ENCODE assay signal across 16 cellular contexts in the genomic region with DNA sequence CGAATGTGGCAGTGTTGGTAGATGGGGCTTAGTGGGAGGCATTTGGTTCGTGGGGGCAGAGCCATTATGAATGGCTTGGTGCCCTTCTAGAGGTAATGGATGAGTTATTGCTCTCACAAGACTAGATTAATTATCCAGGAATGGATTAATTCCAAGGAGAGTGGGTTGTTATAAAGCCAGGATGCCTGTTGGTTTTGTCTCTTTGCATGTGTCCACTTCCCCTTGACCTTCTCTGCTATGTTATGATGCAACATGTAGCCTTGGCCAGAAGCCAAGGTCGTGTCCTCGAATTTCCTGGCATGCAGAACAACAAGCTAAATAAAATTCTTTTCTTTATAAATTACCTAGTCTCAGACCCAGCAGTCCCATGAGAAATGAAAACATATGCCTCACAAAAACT.
DNase-seq lines count a peak whose midpoint lies in the region; ATAC-seq and TF ChIP-seq lines count a peak whose summit lies in the region.
"Had no signal": no experiment of that assay in that cellular context is flagged by ENCODE, and none has a peak within 500 bp of the region (broad histone marks: within the 10 kb centered on the region; RNA-seq: fewer than 3 reads in every experiment).

No MANE protein-coding gene starts in this region.

- no peak overlapping the region for H3K4me3 ChIP-seq in colonic mucosa
- H3K4me3 ChIP-seq in thyroid gland (replicated peaks in 1 of 3) = no peak overlapping the region
- H3K4me3 ChIP-seq: SK-N-MC, skin epidermis, upper lobe of left lung had no signal

- intact Hi-C loops in colonic mucosa (cut with DNase I) = no loop called here
- intact Hi-C loops in thyroid gland (cut with DNase I) = no loop called here

- H3K27me3 Mint-ChIP-seq in stimulated activated naive B cell treated with anti-CD40 and anti-IgM and Interleukin-4, amounts not matched to agents 10 μg/mL and 1 μg/mL and 100 μg/mL, for 72 hours = no peaks in the 10 kb centered on the region
- H3K27me3 Mint-ChIP-seq: activated CD4-positive, alpha-beta T cell treated with anti-CD3 and anti-CD28 coated beads, Interleukin-2, amount 10 ng/mL, durations not matched to agents 24 days and 14 days had no signal

- no peak overlapping the region for H3K9ac ChIP-seq in colonic mucosa (ENCODE audit: low read depth in 2 of 2, low read length in 2 of 2)

- H3K36me3 ChIP-seq in colonic mucosa (no peaks in the 10 kb centered on the region), thyroid gland (no peaks in the 10 kb centered on the region)
- H3K36me3 ChIP-seq: upper lobe of left lung had no signal

- ATAC-seq in left lobe of liver = peak; percentile 75
- ATAC-seq in GM18520 (IDR thresholded peaks at IDR 0.05; ENCODE audit: unreplicated experiment) = no peak
- ATAC-seq in stimulated activated naive B cell treated with anti-CD40 and anti-IgM and Interleukin-4, amounts not matched to agents 10 μg/mL and 1 μg/mL and 100 μg/mL, for 72 hours (replicated peaks) = no peak

- WGBS in thyroid gland, 2 donors = 10 to 15% methylated on average over 4 of the region's 4 CpGs

- H3K4me3 Mint-ChIP-seq in stimulated activated naive B cell treated with anti-CD40 and anti-IgM and Interleukin-4, amounts not matched to agents 10 μg/mL and 1 μg/mL and 100 μg/mL, for 72 hours = no peak overlapping the region
- H3K4me3 Mint-ChIP-seq: activated CD4-positive, alpha-beta T cell treated with anti-CD3 and anti-CD28 coated beads, Interleukin-2, amount 10 ng/mL, durations not matched to agents 24 days and 14 days had no signal

- DNase-seq in NCI-H82 (lab: John Stamatoyannopoulos, UW) (peak; percentile 39), NCI-H82 treated with DMSO at 0.1 percent for 48 hours (lab: John Stamatoyannopoulos, UW; ENCODE audit: unreplicated experiment) (no peak), colonic mucosa (peak; percentile 18), left lobe of liver (ENCODE audit: low spot score) (peak; percentile 81), thyroid gland (peak; percentile 83 to 84), GOT3 (lab: John Stamatoyannopoulos, UW) (no peak)
- DNase-seq in stimulated activated naive B cell treated with anti-CD40 and anti-IgM and Interleukin-4, amounts not matched to agents 10 μg/mL and 1 μg/mL and 100 μg/mL, for 72 hours = no peak
- DNase-seq: activated CD4-positive, alpha-beta T cell treated with anti-CD3 and anti-CD28 coated beads, Interleukin-2, amount 10 ng/mL, durations not matched to agents 24 days and 14 days; activated gamma-delta T cell treated with Interleukin-2 at 50 U/mL for 16 hours; cortex of kidney; head of caudate nucleus; NCI-H510A had no signal

- no peak overlapping the region for H3K27ac Mint-ChIP-seq in stimulated activated naive B cell treated with anti-CD40 and anti-IgM and Interleukin-4, amounts not matched to agents 10 μg/mL and 1 μg/mL and 100 μg/mL, for 72 hours
- H3K27ac Mint-ChIP-seq: activated CD4-positive, alpha-beta T cell treated with anti-CD3 and anti-CD28 coated beads, Interleukin-2, amount 10 ng/mL, durations not matched to agents 24 days and 14 days had no signal

- no peak for TF ChIP-seq CTCF in colonic mucosa (IDR thresholded peaks at IDR 0.05)
- TF ChIP-seq CTCF in thyroid gland (IDR thresholded peaks at IDR 0.05) = no peak

- H3K27ac ChIP-seq in colonic mucosa (no peak overlapping the region), thyroid gland (peak overlapping the region; percentile 59 to 64 (median 60))
- H3K27ac ChIP-seq: SK-N-MC, skin epidermis, upper lobe of left lung had no signal

- H3K4me1 Mint-ChIP-seq in stimulated activated naive B cell treated with anti-CD40 and anti-IgM and Interleukin-4, amounts not matched to agents 10 μg/mL and 1 μg/mL and 100 μg/mL, for 72 hours = no peaks in the 10 kb centered on the region
- H3K4me1 Mint-ChIP-seq: activated CD4-positive, alpha-beta T cell treated with anti-CD3 and anti-CD28 coated beads, Interleukin-2, amount 10 ng/mL, durations not matched to agents 24 days and 14 days had no signal

- H3K4me1 ChIP-seq in colonic mucosa (no peaks in the 10 kb centered on the region), thyroid gland (no peaks in the 10 kb centered on the region)

- H3K27me3 ChIP-seq in colonic mucosa (no peaks in the 10 kb centered on the region), thyroid gland (no peaks in the 10 kb centered on the region)
- H3K27me3 ChIP-seq: upper lobe of left lung had no signal

- H3K9me3 ChIP-seq in colonic mucosa = no peaks in the 10 kb centered on the region
- H3K9me3 ChIP-seq in thyroid gland = no peaks in the 10 kb centered on the region
- H3K9me3 ChIP-seq: upper lobe of left lung had no signal

- H3K9me3 Mint-ChIP-seq in stimulated activated naive B cell treated with anti-CD40 and anti-IgM and Interleukin-4, amounts not matched to agents 10 μg/mL and 1 μg/mL and 100 μg/mL, for 72 hours = no peaks in the 10 kb centered on the region
- H3K9me3 Mint-ChIP-seq: activated CD4-positive, alpha-beta T cell treated with anti-CD3 and anti-CD28 coated beads, Interleukin-2, amount 10 ng/mL, durations not matched to agents 24 days and 14 days had no signal

- H3K36me3 Mint-ChIP-seq in stimulated activated naive B cell treated with anti-CD40 and anti-IgM and Interleukin-4, amounts not matched to agents 10 μg/mL and 1 μg/mL and 100 μg/mL, for 72 hours = no peaks in the 10 kb centered on the region

- no peak for TF ChIP-seq POLR2A in thyroid gland (IDR thresholded peaks at IDR 0.05)

Comparison
In these comparisons a context has a peak if more than half of its experiments do, and no peak if none do; other contexts are left out.
1. DNase-seq: peak in NCI-H82 (single experiment), colonic mucosa (single experiment), left lobe of liver (single experiment) and thyroid gland (2 of 2); none in NCI-H82 treated with DMSO at 0.1 percent for 48 hours (single experiment), GOT3 (single experiment) and stimulated activated naive B cell treated with anti-CD40 and anti-IgM and Interleukin-4, amounts not matched to agents 10 μg/mL and 1 μg/mL and 100 μg/mL, for 72 hours (single experiment).